In genomic region chr14:104795781-104796681, GRCh38 we compare ENCODE assay signal across 2 cellular contexts.
TF ChIP-seq lines count a peak whose summit lies in the region.

No MANE protein-coding gene starts in this region.

TF ChIP-seq in WTC11, 78 proteins besides CTCF, POLR2A, EP300 and RAD21:
- TF ChIP-seq ZNF425 (CRISPR knock-in tag; conservative IDR thresholded peaks at IDR 0.05) (no peak), HMGXB4 (CRISPR knock-in tag; IDR thresholded peaks at IDR 0.05) (no peak), NFE2L1 (CRISPR knock-in tag; IDR thresholded peaks at IDR 0.05) (no peak), GRHL2 (CRISPR knock-in tag; IDR thresholded peaks at IDR 0.05; ENCODE audit: insufficient replicate concordance, severe bottlenecking) (no peak)

TF ChIP-seq in HepG2, 621 proteins besides CTCF, POLR2A, EP300 and RAD21 (continues in another document):
- TF ChIP-seq KDM5A (IDR thresholded peaks at IDR 0.05; ENCODE audit: borderline replicate concordance, low read length): no peak
- no peak for TF ChIP-seq SP5 (CRISPR knock-in tag; IDR thresholded peaks at IDR 0.05; ENCODE audit: borderline replicate concordance, low read depth)
- TF ChIP-seq ZBTB7B (CRISPR knock-in tag; IDR thresholded peaks at IDR 0.05): peak; percentile 76
- TF ChIP-seq GRHL1 (CRISPR knock-in tag; conservative IDR thresholded peaks at IDR 0.05): no peak
- TF ChIP-seq ZNF780A (CRISPR knock-in tag; IDR thresholded peaks at IDR 0.05): no peak
- no peak for TF ChIP-seq TBL1XR1 (IDR thresholded peaks at IDR 0.05; ENCODE audit: borderline replicate concordance, low read length, partially characterized antibody)
- TF ChIP-seq TAF15 (IDR thresholded peaks at IDR 0.05; ENCODE audit: low read depth, low read length, poor library complexity, severe bottlenecking): no peak
- TF ChIP-seq NFIB (CRISPR knock-in tag; IDR thresholded peaks at IDR 0.05; ENCODE audit: borderline replicate concordance): no peak
- TF ChIP-seq CENPX (CRISPR knock-in tag; IDR thresholded peaks at IDR 0.05): no peak
- TF ChIP-seq ZNF674 (CRISPR knock-in tag; IDR thresholded peaks at IDR 0.05; ENCODE audit: low read depth): no peak
- no peak for TF ChIP-seq TFDP2 (CRISPR knock-in tag; IDR thresholded peaks at IDR 0.05)
- no peak for TF ChIP-seq REL (CRISPR knock-in tag; conservative IDR thresholded peaks at IDR 0.05)
- no peak for TF ChIP-seq MEIS1 (CRISPR knock-in tag; IDR thresholded peaks at IDR 0.05; ENCODE audit: borderline replicate concordance)
- peak; percentile 58 for TF ChIP-seq ASH2L (IDR thresholded peaks at IDR 0.05; ENCODE audit: insufficient read length, low read depth, low read length)
- TF ChIP-seq PHF8 (CRISPR knock-in tag; IDR thresholded peaks at IDR 0.05): peak; percentile 56
- no peak for TF ChIP-seq DDIT3 (CRISPR knock-in tag; IDR thresholded peaks at IDR 0.05)
- no peak for TF ChIP-seq GTF3A (CRISPR knock-in tag; conservative IDR thresholded peaks at IDR 0.05)
- no peak for TF ChIP-seq HMGA1 (CRISPR knock-in tag; conservative IDR thresholded peaks at IDR 0.05)
- no peak for TF ChIP-seq ZNF180 (CRISPR knock-in tag; IDR thresholded peaks at IDR 0.05; ENCODE audit: borderline replicate concordance, low read depth)
- TF ChIP-seq ZNF124 (CRISPR knock-in tag; IDR thresholded peaks at IDR 0.05): no peak
- no peak for TF ChIP-seq ZMYM2 (CRISPR knock-in tag; IDR thresholded peaks at IDR 0.05)
- peak; percentile 67; the same call in 1 of the 2 replicates for TF ChIP-seq TGIF2 (CRISPR knock-in tag; IDR thresholded peaks at IDR 0.05)
- no peak for TF ChIP-seq MAFF (IDR thresholded peaks at IDR 0.05; ENCODE audit: low read depth, low read length)
- no peak for TF ChIP-seq SIX4 (CRISPR knock-in tag; IDR thresholded peaks at IDR 0.05)
- TF ChIP-seq DNMT1 (CRISPR knock-in tag; IDR thresholded peaks at IDR 0.05): no peak
- TF ChIP-seq ZNF235 (CRISPR knock-in tag; IDR thresholded peaks at IDR 0.05; ENCODE audit: borderline replicate concordance): no peak
- TF ChIP-seq RCOR2 (CRISPR knock-in tag; IDR thresholded peaks at IDR 0.05): no peak
- TF ChIP-seq FOXM1 (CRISPR knock-in tag; IDR thresholded peaks at IDR 0.05): no peak
- TF ChIP-seq ZNF577 (CRISPR knock-in tag; IDR thresholded peaks at IDR 0.05; ENCODE audit: borderline replicate concordance, low read depth): no peak
- TF ChIP-seq ATF6 (CRISPR knock-in tag; conservative IDR thresholded peaks at IDR 0.05): no peak
- no peak for TF ChIP-seq THRA (CRISPR knock-in tag; IDR thresholded peaks at IDR 0.05; ENCODE audit: borderline replicate concordance)
- TF ChIP-seq ZNF670 (CRISPR knock-in tag; IDR thresholded peaks at IDR 0.05; ENCODE audit: borderline replicate concordance): no peak
- peak; percentile 21; the same call in 1 of the 2 replicates for TF ChIP-seq RXRA (CRISPR knock-in tag; IDR thresholded peaks at IDR 0.05)
- TF ChIP-seq SMAD1 (CRISPR knock-in tag; IDR thresholded peaks at IDR 0.05; ENCODE audit: borderline replicate concordance, low read depth): 0 out of 2 replicates have a peak, but pooled peaks have one; percentile 31
- no peak for TF ChIP-seq ATAD3A (CRISPR knock-in tag; IDR thresholded peaks at IDR 0.05)
- no peak for TF ChIP-seq HNF1A (IDR thresholded peaks at IDR 0.05; ENCODE audit: low read depth)
- no peak for TF ChIP-seq HNF1A (CRISPR knock-in tag; IDR thresholded peaks at IDR 0.05; ENCODE audit: borderline replicate concordance)
- TF ChIP-seq HMG20A (CRISPR knock-in tag; IDR thresholded peaks at IDR 0.05; ENCODE audit: borderline replicate concordance): no peak
- peak; percentile 44; the same call in 1 of the 2 replicates for TF ChIP-seq ZNF550 (CRISPR knock-in tag; IDR thresholded peaks at IDR 0.05; ENCODE audit: borderline replicate concordance)
- no peak for TF ChIP-seq ZNF597 (CRISPR knock-in tag; IDR thresholded peaks at IDR 0.05)
- no peak for TF ChIP-seq KDM6A (CRISPR knock-in tag; IDR thresholded peaks at IDR 0.05; ENCODE audit: low read depth)
- TF ChIP-seq ZNF275 (CRISPR knock-in tag; IDR thresholded peaks at IDR 0.05; ENCODE audit: borderline replicate concordance): no peak
- TF ChIP-seq ETV5 (CRISPR knock-in tag; IDR thresholded peaks at IDR 0.05; ENCODE audit: borderline replicate concordance): no peak; the same call in 1 of the 2 replicates
- TF ChIP-seq PAF1 (CRISPR knock-in tag; IDR thresholded peaks at IDR 0.05): no peak
- TF ChIP-seq TBX2 (CRISPR knock-in tag; IDR thresholded peaks at IDR 0.05; ENCODE audit: borderline replicate concordance): peak; percentile 35; the same call in 1 of the 2 replicates
- no peak for TF ChIP-seq ZSCAN30 (CRISPR knock-in tag; IDR thresholded peaks at IDR 0.05)
- no peak for TF ChIP-seq ZNF331 (CRISPR knock-in tag; IDR thresholded peaks at IDR 0.05)
- no peak for TF ChIP-seq POGZ (CRISPR knock-in tag; IDR thresholded peaks at IDR 0.05)
- no peak for TF ChIP-seq ZNF7 (CRISPR knock-in tag; IDR thresholded peaks at IDR 0.05)
- TF ChIP-seq ZSCAN21 (CRISPR knock-in tag; IDR thresholded peaks at IDR 0.05; ENCODE audit: borderline replicate concordance): 0 out of 2 replicates have a peak, but pooled peaks have one; percentile 22
- TF ChIP-seq ZNF326 (CRISPR knock-in tag; IDR thresholded peaks at IDR 0.05; ENCODE audit: borderline replicate concordance): no peak
- no peak for TF ChIP-seq SRSF9 (IDR thresholded peaks at IDR 0.05; ENCODE audit: borderline replicate concordance, insufficient read depth, low read depth, low read length, poor library complexity, severe bottlenecking)
- TF ChIP-seq HDAC6 (IDR thresholded peaks at IDR 0.05; ENCODE audit: low read depth, low read length): no peak
- TF ChIP-seq CENPT (CRISPR knock-in tag; IDR thresholded peaks at IDR 0.05; ENCODE audit: low read depth): 0 out of 2 replicates have a peak, but pooled peaks have one; percentile 59
- TF ChIP-seq ZSCAN22 (CRISPR knock-in tag; IDR thresholded peaks at IDR 0.05): no peak
- TF ChIP-seq TCF7L2 (IDR thresholded peaks at IDR 0.05; ENCODE audit: low read depth, low read length): no peak
- no peak for TF ChIP-seq ARHGAP35 (CRISPR knock-in tag; IDR thresholded peaks at IDR 0.05; ENCODE audit: borderline replicate concordance)
- TF ChIP-seq FOXA3 (CRISPR knock-in tag; IDR thresholded peaks at IDR 0.05): no peak
- no peak for TF ChIP-seq ZNF3 (CRISPR knock-in tag; IDR thresholded peaks at IDR 0.05)
- no peak for TF ChIP-seq ZNF510 (CRISPR knock-in tag; IDR thresholded peaks at IDR 0.05; ENCODE audit: low read depth)
- no peak for TF ChIP-seq GPN1 (CRISPR knock-in tag; IDR thresholded peaks at IDR 0.05; ENCODE audit: borderline replicate concordance)
- no peak for TF ChIP-seq ZNF143 (CRISPR knock-in tag; IDR thresholded peaks at IDR 0.05)
- TF ChIP-seq ZNF614 (CRISPR knock-in tag; IDR thresholded peaks at IDR 0.05; ENCODE audit: borderline replicate concordance): no peak
- TF ChIP-seq FLYWCH1 (CRISPR knock-in tag; IDR thresholded peaks at IDR 0.05): no peak
- TF ChIP-seq ZNF746 (CRISPR knock-in tag; IDR thresholded peaks at IDR 0.05): no peak
- TF ChIP-seq ZNF557 (CRISPR knock-in tag; IDR thresholded peaks at IDR 0.05): no peak
- TF ChIP-seq ZNF556 (CRISPR knock-in tag; IDR thresholded peaks at IDR 0.05; ENCODE audit: borderline replicate concordance): no peak; the same call in 1 of the 2 replicates
- no peak for TF ChIP-seq RELA (CRISPR knock-in tag; IDR thresholded peaks at IDR 0.05)
